In the genomic region with DNA sequence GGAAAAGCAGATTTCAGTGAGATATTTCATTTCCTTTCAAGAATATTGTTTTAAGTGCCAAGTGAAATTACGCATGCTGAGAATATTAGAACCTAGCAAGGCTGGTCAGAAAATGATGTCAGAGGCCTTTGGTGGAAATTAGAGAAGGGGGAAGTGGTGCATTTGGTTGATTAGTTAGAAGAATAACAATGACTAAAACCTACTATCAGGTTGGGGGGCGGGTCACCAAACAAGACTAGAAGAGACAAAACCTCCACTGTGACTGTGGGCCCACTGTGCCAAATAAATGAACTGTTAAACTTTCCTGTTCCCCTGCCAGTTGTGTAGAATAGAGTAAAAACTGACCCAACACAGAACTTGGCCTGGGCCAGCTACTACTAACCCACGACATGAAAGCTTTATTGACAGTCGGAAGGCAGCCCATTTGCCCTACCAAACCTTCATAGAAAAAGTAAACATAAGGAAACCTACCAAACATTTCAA, we compare ENCODE assay signal across 8 cellular contexts. TPM values are rescaled to one million over a fixed set of nuclear protein-coding genes. Genes with fewer than 3 reads are reported as not detected.
DNase-seq lines count a peak whose midpoint lies in the region; ATAC-seq and TF ChIP-seq lines count a peak whose summit lies in the region.

No MANE protein-coding gene starts in this region.

- H3K9me3 Mint-ChIP-seq in CD4-positive, CD25-positive, alpha-beta regulatory T cell, result peaks cover 0 to 3% (median 0%) of the 10 kb centered on the region in 7 donors
- no peaks in the 10 kb centered on the region for H3K9me3 Mint-ChIP-seq in HFFc6
- H3K9me3 Mint-ChIP-seq in activated naive CD4-positive, alpha-beta T cell treated with anti-CD3 and anti-CD28 coated beads, Interleukin-2, amount 10 ng/mL, durations not matched to agents 7 days and 5 days, result no peaks in the 10 kb centered on the region
- no peaks in the 10 kb centered on the region for H3K9me3 Mint-ChIP-seq in stimulated activated naive B cell treated with anti-CD40 and anti-IgM and Interleukin-4, amounts not matched to agents 10 μg/mL and 1 μg/mL and 100 μg/mL, for 72 hours

- H3K27ac Mint-ChIP-seq in CD4-positive, CD25-positive, alpha-beta regulatory T cell, result no peak overlapping the region
- peak overlapping the region; percentile 85; the same call in 1 of the 2 replicates for H3K27ac Mint-ChIP-seq in HFFc6
- H3K27ac Mint-ChIP-seq in activated naive CD4-positive, alpha-beta T cell treated with anti-CD3 and anti-CD28 coated beads, Interleukin-2, amount 10 ng/mL, durations not matched to agents 7 days and 5 days, result no peak overlapping the region
- H3K27ac Mint-ChIP-seq in stimulated activated naive B cell treated with anti-CD40 and anti-IgM and Interleukin-4, amounts not matched to agents 10 μg/mL and 1 μg/mL and 100 μg/mL, for 72 hours, result peak overlapping the region; percentile 56

- TF ChIP-seq CTCF in HFFc6 (IDR thresholded peaks at IDR 0.05), result no peak

- peaks cover 20% of the 10 kb centered on the region for H3K27me3 Mint-ChIP-seq in CD4-positive, CD25-positive, alpha-beta regulatory T cell
- peaks cover 14% of the 10 kb centered on the region; the same call in 1 of the 2 replicates for H3K27me3 Mint-ChIP-seq in HFFc6 (ENCODE audit: insufficient read depth)
- peaks cover 7% of the 10 kb centered on the region for H3K27me3 Mint-ChIP-seq in activated naive CD4-positive, alpha-beta T cell treated with anti-CD3 and anti-CD28 coated beads, Interleukin-2, amount 10 ng/mL, durations not matched to agents 7 days and 5 days
- peaks cover 13 to 15% of the 10 kb centered on the region in 2 donors for H3K27me3 Mint-ChIP-seq in stimulated activated naive B cell treated with anti-CD40 and anti-IgM and Interleukin-4, amounts not matched to agents 10 μg/mL and 1 μg/mL and 100 μg/mL, for 72 hours

- H3K36me3 ChIP-seq in CD4-positive, CD25-positive, alpha-beta regulatory T cell (ENCODE audit: control insufficient read depth, insufficient read depth, low read length), result no peaks in the 10 kb centered on the region
- H3K36me3 ChIP-seq in iPS-18a (ENCODE audit: control insufficient read depth, low read depth, low read length), result no peaks in the 10 kb centered on the region

- CTCF ChIA-PET in activated naive CD4-positive, alpha-beta T cell treated with anti-CD3 and anti-CD28 coated beads, Interleukin-2, amount 10 ng/mL, durations not matched to agents 7 days and 5 days (lab: Charles Lee), result no interaction called here

- peaks cover 33% of the 10 kb centered on the region for H3K4me1 ChIP-seq in CD4-positive, CD25-positive, alpha-beta regulatory T cell (ENCODE audit: control insufficient read depth, insufficient read depth, low read length, poor library complexity, severe bottlenecking)
- peaks cover 26% of the 10 kb centered on the region for H3K4me1 ChIP-seq in iPS-18a (ENCODE audit: control insufficient read depth, low read depth, low read length)

- no peaks in the 10 kb centered on the region for H3K27me3 ChIP-seq in CD4-positive, CD25-positive, alpha-beta regulatory T cell (ENCODE audit: control insufficient read depth, insufficient read depth, low read length)
- peaks cover 15% of the 10 kb centered on the region for H3K27me3 ChIP-seq in iPS-18a (ENCODE audit: control insufficient read depth, insufficient read depth, low read length)

- peak overlapping the region; percentile 83 to 96 (median 88) for H3K4me3 Mint-ChIP-seq in CD4-positive, CD25-positive, alpha-beta regulatory T cell
- H3K4me3 Mint-ChIP-seq in HFFc6, result peak overlapping the region; percentile 94
- H3K4me3 Mint-ChIP-seq in activated naive CD4-positive, alpha-beta T cell treated with anti-CD3 and anti-CD28 coated beads, Interleukin-2, amount 10 ng/mL, durations not matched to agents 7 days and 5 days, result peak overlapping the region; percentile 19
- H3K4me3 Mint-ChIP-seq in stimulated activated naive B cell treated with anti-CD40 and anti-IgM and Interleukin-4, amounts not matched to agents 10 μg/mL and 1 μg/mL and 100 μg/mL, for 72 hours, result peak overlapping the region; percentile 47 to 94

- no peaks in the 10 kb centered on the region for H3K36me3 Mint-ChIP-seq in CD4-positive, CD25-positive, alpha-beta regulatory T cell
- no peaks in the 10 kb centered on the region for H3K36me3 Mint-ChIP-seq in HFFc6 (ENCODE audit: low read depth)
- no peaks in the 10 kb centered on the region for H3K36me3 Mint-ChIP-seq in activated naive CD4-positive, alpha-beta T cell treated with anti-CD3 and anti-CD28 coated beads, Interleukin-2, amount 10 ng/mL, durations not matched to agents 7 days and 5 days
- peaks cover 0 to 1% of the 10 kb centered on the region in 2 donors for H3K36me3 Mint-ChIP-seq in stimulated activated naive B cell treated with anti-CD40 and anti-IgM and Interleukin-4, amounts not matched to agents 10 μg/mL and 1 μg/mL and 100 μg/mL, for 72 hours

- H3K27ac ChIP-seq in CD4-positive, CD25-positive, alpha-beta regulatory T cell (ENCODE audit: insufficient read depth, low read length, poor library complexity, severe bottlenecking), result no peak overlapping the region
- no peak overlapping the region for H3K27ac ChIP-seq in iPS-18a (ENCODE audit: low read length)

- H3K9ac ChIP-seq in iPS-18a (ENCODE audit: low read length), result no peak overlapping the region

- H3K9me3 ChIP-seq in CD4-positive, CD25-positive, alpha-beta regulatory T cell (ENCODE audit: control insufficient read depth in 2 of 2, low read length in 2 of 2), result no peaks in the 10 kb centered on the region
- H3K9me3 ChIP-seq in iPS-18a (ENCODE audit: control insufficient read depth, low read depth, low read length), result no peaks in the 10 kb centered on the region

- no peak overlapping the region for H3K4me3 ChIP-seq in CD4-positive, CD25-positive, alpha-beta regulatory T cell (ENCODE audit: low read depth, low read length)
- peak overlapping the region; percentile 87 for H3K4me3 ChIP-seq in iPS-18a (ENCODE audit: low read length)

- ATAC-seq in CD4-positive, CD25-positive, alpha-beta regulatory T cell (ENCODE audit: low read depth in 2 of 2), result no peak
- peak; percentile 36 for ATAC-seq in stimulated activated naive B cell treated with anti-CD40 and anti-IgM and Interleukin-4, amounts not matched to agents 10 μg/mL and 1 μg/mL and 100 μg/mL, for 72 hours (replicated peaks)

- DNase-seq in CD4-positive, CD25-positive, alpha-beta regulatory T cell, result peak in 1 of 3 donors; percentile 44
- DNase-seq in HFFc6 (no peak), NCI-H1105 treated with DMSO at 0.1 percent for 48 hours (lab: John Stamatoyannopoulos, UW) (no peak), putamen (ENCODE audit: low spot score) (no peak), SW 1271 (lab: John Stamatoyannopoulos, UW) (no peak)
- no peak for DNase-seq in activated naive CD4-positive, alpha-beta T cell treated with anti-CD3 and anti-CD28 coated beads, Interleukin-2, amount 10 ng/mL, durations not matched to agents 7 days and 5 days
- DNase-seq in stimulated activated naive B cell treated with anti-CD40 and anti-IgM and Interleukin-4, amounts not matched to agents 10 μg/mL and 1 μg/mL and 100 μg/mL, for 72 hours, result peak; percentile 35

- peaks cover 20 to 59% (median 44%) of the 10 kb centered on the region in 4 donors for H3K4me1 Mint-ChIP-seq in CD4-positive, CD25-positive, alpha-beta regulatory T cell
- peaks cover 35% of the 10 kb centered on the region for H3K4me1 Mint-ChIP-seq in HFFc6 (ENCODE audit: low read depth)
- H3K4me1 Mint-ChIP-seq in activated naive CD4-positive, alpha-beta T cell treated with anti-CD3 and anti-CD28 coated beads, Interleukin-2, amount 10 ng/mL, durations not matched to agents 7 days and 5 days, result peaks cover 46% of the 10 kb centered on the region
- peaks cover 34 to 43% of the 10 kb centered on the region in 2 donors for H3K4me1 Mint-ChIP-seq in stimulated activated naive B cell treated with anti-CD40 and anti-IgM and Interleukin-4, amounts not matched to agents 10 μg/mL and 1 μg/mL and 100 μg/mL, for 72 hours

RNA-seq across cellular contexts. Expression of gene RAPGEF2, which starts 2.9 kb away (rescaled TPM):
- total RNA-seq in CD4-positive, CD25-positive, alpha-beta regulatory T cell, result 26.9 TPM
- 1 to 10 TPM in 3 of 4 donors, under 1 TPM in 1; 0.54 to 1.6 (median 1.3) TPM for polyA plus RNA-seq in CD4-positive, CD25-positive, alpha-beta regulatory T cell
- 10 to 100 TPM; 22.2 to 36.4 (median 31.5) TPM for total RNA-seq in HFFc6 (2021; fragmentation: NEBNext Ultra II Directional; extraction: Animal tissue kit (Norgen Biotek cat#: 25700))

Comparison
In these comparisons a context has a peak if more than half of its experiments do, and no peak if none do; other contexts are left out.
1. ATAC-seq: peak in stimulated activated naive B cell treated with anti-CD40 and anti-IgM and Interleukin-4, amounts not matched to agents 10 μg/mL and 1 μg/mL and 100 μg/mL, for 72 hours (2 of 2); none in CD4-positive, CD25-positive, alpha-beta regulatory T cell (0 of 2).
2. H3K27ac Mint-ChIP-seq: peak in HFFc6 (single experiment) and stimulated activated naive B cell treated with anti-CD40 and anti-IgM and Interleukin-4, amounts not matched to agents 10 μg/mL and 1 μg/mL and 100 μg/mL, for 72 hours (single experiment); none in CD4-positive, CD25-positive, alpha-beta regulatory T cell (0 of 3) and activated naive CD4-positive, alpha-beta T cell treated with anti-CD3 and anti-CD28 coated beads, Interleukin-2, amount 10 ng/mL, durations not matched to agents 7 days and 5 days (single experiment).
3. H3K4me3 Mint-ChIP-seq: peak in every context shown above with its lines; median percentile 94 in HFFc6; 88 in CD4-positive, CD25-positive, alpha-beta regulatory T cell; 70 in stimulated activated naive B cell treated with anti-CD40 and anti-IgM and Interleukin-4, amounts not matched to agents 10 μg/mL and 1 μg/mL and 100 μg/mL, for 72 hours; 19 in activated naive CD4-positive, alpha-beta T cell treated with anti-CD3 and anti-CD28 coated beads, Interleukin-2, amount 10 ng/mL, durations not matched to agents 7 days and 5 days.